Comparison of ENCODE assay signal across 1 cellular context in genomic region chr1:204084247-204084772, GRCh38.
TF ChIP-seq lines count a peak whose summit lies in the region.

No MANE protein-coding gene starts in this region.

TF ChIP-seq in HEK293, 187 proteins besides CTCF, POLR2A, EP300 and RAD21 (continued from another document and continues in another):
- TF ChIP-seq PRDM10 (tag by site-specific recombination; IDR thresholded peaks at IDR 0.05) (peak; percentile 99), GLIS1 (tag by site-specific recombination; IDR thresholded peaks at IDR 0.05) (peak; percentile 94), ZNF112 (tag by site-specific recombination; IDR thresholded peaks at IDR 0.05) (no peak), ZNF558 (tag by site-specific recombination; IDR thresholded peaks at IDR 0.05) (no peak), ZBTB11 (tag by site-specific recombination; conservative IDR thresholded peaks at IDR 0.05; ENCODE audit: low read depth) (no peak), ZNF513 (tag by site-specific recombination; IDR thresholded peaks at IDR 0.05) (no peak), SETDB1 (IDR thresholded peaks at IDR 0.05; ENCODE audit: insufficient read length, low read length) (no peak), ZSCAN23 (tag by site-specific recombination; IDR thresholded peaks at IDR 0.05) (no peak), ZNF624 (tag by site-specific recombination; IDR thresholded peaks at IDR 0.05) (no peak), ZBTB49 (tag by site-specific recombination; IDR thresholded peaks at IDR 0.05; ENCODE audit: low read depth) (no peak), GLI2 (tag by site-specific recombination; IDR thresholded peaks at IDR 0.05; ENCODE audit: borderline replicate concordance, low read depth) (no peak), ZNF16 (tag by site-specific recombination; IDR thresholded peaks at IDR 0.05; ENCODE audit: low read depth) (no peak), ZBTB17 (tag by site-specific recombination; IDR thresholded peaks at IDR 0.05) (0 out of 2 replicates have a peak, but pooled peaks have one; percentile 50), ZNF660 (tag by site-specific recombination; IDR thresholded peaks at IDR 0.05) (no peak), ZNF433 (tag by site-specific recombination; IDR thresholded peaks at IDR 0.05; ENCODE audit: low read depth) (no peak), SCRT2 (tag by site-specific recombination; IDR thresholded peaks at IDR 0.05) (peak; percentile 84), ZNF114 (tag by site-specific recombination; IDR thresholded peaks at IDR 0.05) (no peak), SCRT1 (tag by site-specific recombination; IDR thresholded peaks at IDR 0.05; ENCODE audit: borderline replicate concordance) (peak; percentile 93), GLIS2 (tag by site-specific recombination; IDR thresholded peaks at IDR 0.05) (peak; percentile 31; the same call in 1 of the 2 replicates), ZNF785 (tag by site-specific recombination; IDR thresholded peaks at IDR 0.05) (no peak), ZNF692 (tag by site-specific recombination; IDR thresholded peaks at IDR 0.05) (peak; percentile 52; the same call in 1 of the 2 replicates), HOXA7 (CRISPR knock-in tag; IDR thresholded peaks at IDR 0.05; ENCODE audit: borderline replicate concordance) (no peak), OVOL3 (tag by site-specific recombination; IDR thresholded peaks at IDR 0.05) (no peak), ZNF777 (tag by site-specific recombination; IDR thresholded peaks at IDR 0.05; ENCODE audit: borderline replicate concordance) (no peak), ZBTB48 (tag by site-specific recombination; IDR thresholded peaks at IDR 0.05) (peak; percentile 45; the same call in 1 of the 2 replicates), ZBTB7A (tag by site-specific recombination; IDR thresholded peaks at IDR 0.05; ENCODE audit: low read depth) (no peak), ZNF157 (tag by site-specific recombination; IDR thresholded peaks at IDR 0.05) (no peak), ZNF621 (tag by site-specific recombination; IDR thresholded peaks at IDR 0.05) (no peak), ZNF146 (tag by site-specific recombination; IDR thresholded peaks at IDR 0.05) (no peak), BCL11A (tag by site-specific recombination; IDR thresholded peaks at IDR 0.05; ENCODE audit: low read depth) (no peak), ZXDB (tag by site-specific recombination; IDR thresholded peaks at IDR 0.05) (peak; percentile 47; the same call in 1 of the 2 replicates), PATZ1 (tag by site-specific recombination; IDR thresholded peaks at IDR 0.05) (0 out of 2 replicates have a peak, but pooled peaks have one; percentile 29), ZNF292 (tag by site-specific recombination; IDR thresholded peaks at IDR 0.05; ENCODE audit: borderline replicate concordance, low read depth) (no peak), ZNF639 (tag by site-specific recombination; IDR thresholded peaks at IDR 0.05) (no peak), ZNF544 (tag by site-specific recombination; IDR thresholded peaks at IDR 0.05) (no peak), ZNF37A (tag by site-specific recombination; IDR thresholded peaks at IDR 0.05) (no peak), ZNF341 (tag by site-specific recombination; IDR thresholded peaks at IDR 0.05; ENCODE audit: low read depth) (0 out of 2 replicates have a peak, but pooled peaks have one; percentile 18), ZNF596 (tag by site-specific recombination; IDR thresholded peaks at IDR 0.05) (no peak), ZNF518A (tag by site-specific recombination; conservative IDR thresholded peaks at IDR 0.05; ENCODE audit: low read depth) (no peak), ZNF266 (tag by site-specific recombination; IDR thresholded peaks at IDR 0.05; ENCODE audit: low read depth) (no peak)
